In genomic region chr15:67593561-67593960, GRCh38 we compare ENCODE assay signal across 24 cellular contexts.
"Had no signal": no experiment of that assay in that cellular context is flagged by ENCODE, and none has a peak within 500 bp of the region (broad histone marks: within the 10 kb centered on the region; RNA-seq: fewer than 3 reads in every experiment).

No MANE protein-coding gene starts in this region.

- H3K27me3 Mint-ChIP-seq: natural killer cell treated with Interleukin-12 subunit alpha and Interleukin-12 subunit beta and Interleukin-15 and Interleukin-18, amount 100 ng/mL, for 72 hours; type B pancreatic cell had no signal

- H3K9me3 Mint-ChIP-seq: endodermal cell; natural killer cell treated with Interleukin-12 subunit alpha and Interleukin-12 subunit beta and Interleukin-15 and Interleukin-18, amount 100 ng/mL, for 72 hours; stimulated activated effector memory CD8-positive, alpha-beta T cell treated with anti-CD3 and anti-CD28 coated beads, Interleukin-12 subunit alpha, Interleukin-12 subunit beta, amount 100 ng/mL, for 72 hours; type B pancreatic cell had no signal

- H3K4me1 Mint-ChIP-seq: endodermal cell; stimulated activated effector memory CD8-positive, alpha-beta T cell treated with anti-CD3 and anti-CD28 coated beads, Interleukin-12 subunit alpha, Interleukin-12 subunit beta, amount 100 ng/mL, for 72 hours had no signal

- ATAC-seq: foreskin keratinocyte; heart left ventricle; left colon; left ventricle myocardium superior; natural killer cell treated with Interleukin-12 subunit alpha and Interleukin-12 subunit beta and Interleukin-15 and Interleukin-18, amount 100 ng/mL, for 72 hours; right lobe of liver; stimulated activated effector memory CD8-positive, alpha-beta T cell treated with anti-CD3 and anti-CD28 coated beads, Interleukin-12 subunit alpha, Interleukin-12 subunit beta, amount 100 ng/mL, for 72 hours; stimulated activated naive CD8-positive, alpha-beta T cell treated with anti-CD3 and anti-CD28 coated beads, Interleukin-15, Interleukin-2, amounts not matched to agents 100 U/mL and 50 U/mL, for 24 hours had no signal

- DNase-seq: colonic mucosa; dermis blood vessel endothelial cell; endodermal cell; erythroblast; foreskin keratinocyte; heart left ventricle; hippocampal formation; left colon; left ventricle myocardium superior; mesenchymal stem cell; midbrain; posterior cingulate gyrus; right lobe of liver; stimulated activated CD4-positive, alpha-beta T cell treated with anti-CD3 and anti-CD28 coated beads, Interleukin-4, amount 100 ng/mL, for 1 hour; stimulated activated CD8-positive, alpha-beta memory T cell treated with anti-CD3 and anti-CD28 coated beads, Interleukin-4, amount 100 ng/mL, for 48 hours; stimulated activated naive CD8-positive, alpha-beta T cell treated with anti-CD3 and anti-CD28 coated beads, Interleukin-15, Interleukin-2, amounts not matched to agents 100 U/mL and 50 U/mL, for 24 hours; thyroid gland had no signal

- H3K27ac Mint-ChIP-seq: endodermal cell; natural killer cell treated with Interleukin-12 subunit alpha and Interleukin-12 subunit beta and Interleukin-15 and Interleukin-18, amount 100 ng/mL, for 72 hours; stimulated activated effector memory CD8-positive, alpha-beta T cell treated with anti-CD3 and anti-CD28 coated beads, Interleukin-12 subunit alpha, Interleukin-12 subunit beta, amount 100 ng/mL, for 72 hours; type B pancreatic cell had no signal

- H3K36me3 ChIP-seq: colonic mucosa, thyroid gland had no signal

- H3K27me3 ChIP-seq: colonic mucosa, foreskin keratinocyte, heart left ventricle, right lobe of liver, suprapubic skin, thyroid gland had no signal

- H3K4me3 ChIP-seq: colonic mucosa, heart left ventricle, lung, right lobe of liver, suprapubic skin, thyroid gland had no signal

- H3K9me3 ChIP-seq: colonic mucosa, heart left ventricle, right lobe of liver, suprapubic skin, thyroid gland had no signal

- FAIRE-seq: endothelial cell of umbilical vein, urothelium cell line had no signal

- H3K27ac ChIP-seq: colonic mucosa, foreskin keratinocyte, heart left ventricle, right lobe of liver, suprapubic skin, thyroid gland had no signal

- H3K4me1 ChIP-seq: colonic mucosa, foreskin keratinocyte, heart left ventricle, right lobe of liver, suprapubic skin, thyroid gland had no signal

- H3K4me3 Mint-ChIP-seq: endodermal cell; natural killer cell treated with Interleukin-12 subunit alpha and Interleukin-12 subunit beta and Interleukin-15 and Interleukin-18, amount 100 ng/mL, for 72 hours; stimulated activated effector memory CD8-positive, alpha-beta T cell treated with anti-CD3 and anti-CD28 coated beads, Interleukin-12 subunit alpha, Interleukin-12 subunit beta, amount 100 ng/mL, for 72 hours; type B pancreatic cell had no signal
